ENCODE assay signal across 8 cellular contexts in the genomic region with DNA sequence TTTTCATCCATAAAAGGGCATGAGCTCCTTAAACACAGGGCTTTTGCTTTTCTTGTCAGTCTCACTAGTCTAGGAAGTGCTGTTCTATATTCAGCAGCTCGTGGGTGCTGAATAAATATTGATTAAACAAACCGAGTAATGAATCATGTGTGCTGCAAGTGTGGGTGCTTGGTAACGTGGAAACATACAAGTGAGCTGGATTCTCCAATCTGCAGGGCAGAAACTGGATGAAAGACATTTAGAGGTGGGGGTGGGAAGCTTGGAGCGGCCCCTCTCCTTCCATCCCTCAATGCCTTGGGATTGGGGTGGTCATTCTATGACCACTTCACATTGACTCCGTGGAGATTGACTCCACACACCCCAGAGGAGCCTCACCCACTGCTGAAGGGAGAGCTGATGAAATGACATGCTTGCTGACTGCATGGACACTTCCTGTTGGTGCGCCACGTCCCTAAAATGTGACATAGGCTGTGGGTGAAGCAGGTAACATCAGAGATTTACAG.
DNase-seq lines count a peak whose midpoint lies in the region; FAIRE-seq lines count a peak whose summit lies in the region.

No MANE protein-coding gene starts in this region.

- H3K36me3 Mint-ChIP-seq in CD8-positive, alpha-beta memory T cell: peaks cover 11 to 61% (median 21%) of the 10 kb centered on the region in 3 donors

- peaks cover 98% of the 10 kb centered on the region for H3K4me1 ChIP-seq in CD8-positive, alpha-beta memory T cell (ENCODE audit: insufficient read depth, low read length)
- peaks cover 0 to 5% of the 10 kb centered on the region in 2 donors for H3K4me1 ChIP-seq in small intestine (ENCODE audit: control insufficient read depth in 2 of 2, insufficient read depth in 1 of 2, low read depth in 1 of 2, low read length in 1 of 2)

- H3K4me1 Mint-ChIP-seq in CD8-positive, alpha-beta memory T cell: peaks cover 96 to 100% (median 99%) of the 10 kb centered on the region in 3 donors

- no peaks in the 10 kb centered on the region for H3K27me3 Mint-ChIP-seq in CD8-positive, alpha-beta memory T cell

- H3K9me3 ChIP-seq in CD8-positive, alpha-beta memory T cell (ENCODE audit: low read length): no peaks in the 10 kb centered on the region
- H3K9me3 ChIP-seq in small intestine (ENCODE audit: control insufficient read depth, low read depth): no peaks in the 10 kb centered on the region

- DNase-seq in CD8-positive, alpha-beta memory T cell: peak; percentile 48 to 88 (median 81)
- DNase-seq in T-helper 9 cell (peak; percentile 48), small intestine (peak; percentile 41), NCI-H82 treated with DMSO at 0.1 percent for 48 hours (lab: John Stamatoyannopoulos, UW; ENCODE audit: unreplicated experiment) (no peak), NCI-H510A treated with DMSO at 0.1 percent for 48 hours (lab: John Stamatoyannopoulos, UW) (no peak), HuH-7 (ENCODE audit: low spot score) (no peak), epidermal melanocyte (ENCODE audit: insufficient read length, low spot score) (no peak)
- DNase-seq in central memory CD4-positive, alpha-beta T cell: peak; percentile 86

- peak overlapping the region; percentile 42 to 80 (median 64) for H3K4me3 Mint-ChIP-seq in CD8-positive, alpha-beta memory T cell

- POLR2A ChIA-PET in CD8-positive, alpha-beta memory T cell (lab: Charles Lee): interaction anchor here (0.5 to 1.2 kb wide), 3 partner anchors 11 to 24 kb away, joined by 3 to 4 read pairs (median 4); no protein-coding TSS in a partner anchor

- peak overlapping the region; percentile 90 to 99 (median 96) for H3K27ac Mint-ChIP-seq in CD8-positive, alpha-beta memory T cell

- H3K36me3 ChIP-seq in CD8-positive, alpha-beta memory T cell (ENCODE audit: insufficient read depth, low read length): peaks cover 14% of the 10 kb centered on the region
- no peaks in the 10 kb centered on the region for H3K36me3 ChIP-seq in small intestine (ENCODE audit: control insufficient read depth in 2 of 2, insufficient read depth in 2 of 2, low read length in 2 of 2)

- H3K9me3 Mint-ChIP-seq in CD8-positive, alpha-beta memory T cell: no peaks in the 10 kb centered on the region

- CTCF ChIA-PET in CD8-positive, alpha-beta memory T cell (lab: Charles Lee): interaction anchor here (0.9 to 3.8 kb wide), 5 partner anchors 10 to 115 kb away, joined by 4 to 23 read pairs (median 9); a partner anchor contains a TSS

- no peaks in the 10 kb centered on the region for H3K27me3 ChIP-seq in CD8-positive, alpha-beta memory T cell (ENCODE audit: insufficient read depth, low read length, poor library complexity, severe bottlenecking)
- no peaks in the 10 kb centered on the region for H3K27me3 ChIP-seq in small intestine (ENCODE audit: control insufficient read depth in 2 of 2, insufficient read depth in 2 of 2, low read length in 2 of 2)

- H3K27ac ChIP-seq in CD8-positive, alpha-beta memory T cell (ENCODE audit: low read depth, low read length): peak overlapping the region; percentile 69
- H3K27ac ChIP-seq in small intestine (ENCODE audit: low read depth in 1 of 2, low read length in 1 of 2): peak overlapping the region; percentile 65 to 93

- WGBS in small intestine, 3 donors: 33 to 54% (median 38%) methylated on average over 7 of the region's 7 CpGs

- FAIRE-seq in small intestine (lab: Jason Lieb, UNC): no peak

- H3K4me3 ChIP-seq in CD8-positive, alpha-beta memory T cell (ENCODE audit: low read length): no peak overlapping the region
- no peak overlapping the region for H3K4me3 ChIP-seq in small intestine (ENCODE audit: low read depth in 1 of 2, low read length in 2 of 2)

Comparison
In these comparisons a context has a peak if more than half of its experiments do, and no peak if none do; other contexts are left out.
1. DNase-seq: peak in CD8-positive, alpha-beta memory T cell (5 of 5), T-helper 9 cell (single experiment), central memory CD4-positive, alpha-beta T cell (single experiment) and small intestine (single experiment); none in NCI-H82 treated with DMSO at 0.1 percent for 48 hours (single experiment), NCI-H510A treated with DMSO at 0.1 percent for 48 hours (single experiment), HuH-7 (single experiment) and epidermal melanocyte (single experiment).